ENCODE assay signal across 9 cellular contexts in the genomic region with DNA sequence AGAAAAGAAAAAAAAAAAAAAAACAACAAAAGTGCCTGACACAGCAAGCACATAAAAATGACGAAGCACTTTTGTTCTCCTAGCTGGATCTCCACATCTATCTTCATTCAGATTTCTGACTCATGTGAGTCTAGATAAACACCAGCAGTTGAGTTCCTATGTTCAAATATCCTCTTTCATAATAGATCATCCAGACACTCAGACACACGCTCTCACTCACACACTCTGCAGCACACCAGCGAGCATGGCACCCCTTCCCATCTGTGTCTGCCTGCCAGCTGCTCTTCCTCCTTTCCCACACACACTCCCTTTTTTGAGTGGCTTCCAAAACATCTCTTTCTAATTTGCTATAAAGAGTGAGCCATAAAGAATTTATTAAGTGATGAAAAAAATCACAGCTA. TPM values are rescaled to one million over a fixed set of nuclear protein-coding genes. Genes with fewer than 3 reads are reported as not detected.
DNase-seq lines count a peak whose midpoint lies in the region; ATAC-seq and TF ChIP-seq lines count a peak whose summit lies in the region.
"Had no signal": no experiment of that assay in that cellular context is flagged by ENCODE, and none has a peak within 500 bp of the region (broad histone marks: within the 10 kb centered on the region; RNA-seq: fewer than 3 reads in every experiment).

No MANE protein-coding gene starts in this region.

- intact Hi-C loops in MCF 10A (cut with micrococcal nuclease) (no loop called here), breast epithelium (cut with DNase I; ENCODE audit: low total_unique reads) (no loop called here), right cardiac atrium (cut with DNase I) (no loop called here), vagina (cut with DNase I) (no loop called here)

- H3K4me3 Mint-ChIP-seq in MCF 10A (ENCODE audit: unreplicated experiment), result no peak overlapping the region

- TF ChIP-seq POLR2A in breast epithelium (IDR thresholded peaks at IDR 0.05), result no peak
- TF ChIP-seq POLR2A in vagina (IDR thresholded peaks at IDR 0.05), result no peak

- 32% methylated on average over 3 of the region's 3 CpGs for WGBS in right cardiac atrium

- TF ChIP-seq CTCF in MCF 10A (IDR thresholded peaks at IDR 0.05; ENCODE audit: unreplicated experiment) (no peak), breast epithelium (IDR thresholded peaks at IDR 0.05) (no peak), vagina (IDR thresholded peaks at IDR 0.05) (no peak)

- POLR2A ChIA-PET in MCF 10A (lab: Yijun Ruan, JAX), result interaction anchor here (0.6 to 1.9 kb wide), 7 partner anchors 9 to 258 kb away, joined by 3 to 6 read pairs (median 4); a partner anchor contains a TSS

- peak overlapping the region in 1 of 2 donors; percentile 55 for H3K27ac ChIP-seq in breast epithelium
- peak overlapping the region; percentile 17 for H3K27ac ChIP-seq in right cardiac atrium (ENCODE audit: low read length)
- H3K27ac ChIP-seq in vagina, result peak overlapping the region; percentile 50
- H3K27ac ChIP-seq: thyroid gland had no signal

- H3K9me3 ChIP-seq in breast epithelium (no peaks in the 10 kb centered on the region), right cardiac atrium (ENCODE audit: control insufficient read depth, low read length) (no peaks in the 10 kb centered on the region), vagina (no peaks in the 10 kb centered on the region)
- H3K9me3 ChIP-seq: thyroid gland had no signal

- H3K36me3 ChIP-seq in breast epithelium (peaks cover 5% of the 10 kb centered on the region), vagina (peaks cover 0 to 15% of the 10 kb centered on the region in 2 donors)

- no peaks in the 10 kb centered on the region for H3K27me3 Mint-ChIP-seq in MCF 10A (ENCODE audit: insufficient read depth, unreplicated experiment)

- ATAC-seq in SK-N-SH treated with all-trans-retinoic acid at 6 μM for 48 hours (peak; percentile 93), right cardiac atrium (peak; percentile 77 to 78), HG03135 (IDR thresholded peaks at IDR 0.05; ENCODE audit: unreplicated experiment) (no peak)

- H3K9me3 Mint-ChIP-seq in MCF 10A (ENCODE audit: unreplicated experiment), result no peaks in the 10 kb centered on the region

- CTCF ChIA-PET in MCF 10A (lab: Yijun Ruan, JAX), result interaction anchor here (0.7 kb wide), 1 partner anchor 129 kb away, joined by 3 read pairs; no protein-coding TSS in a partner anchor

- no peak overlapping the region for H3K4me3 ChIP-seq in breast epithelium
- H3K4me3 ChIP-seq in right cardiac atrium (ENCODE audit: low read length), result no peak overlapping the region
- H3K4me3 ChIP-seq in vagina, result no peak overlapping the region
- H3K4me3 ChIP-seq: thyroid gland had no signal

- H3K36me3 Mint-ChIP-seq in MCF 10A (ENCODE audit: insufficient read depth, unreplicated experiment), result peaks cover 19% of the 10 kb centered on the region

- H3K4me1 ChIP-seq in breast epithelium (no peaks in the 10 kb centered on the region), right cardiac atrium (ENCODE audit: control insufficient read depth, insufficient read depth, low read length) (peaks cover 2% of the 10 kb centered on the region), vagina (no peaks in the 10 kb centered on the region)
- H3K4me1 ChIP-seq: thyroid gland had no signal

- no peak overlapping the region for H3K27ac Mint-ChIP-seq in MCF 10A (ENCODE audit: low read depth, unreplicated experiment)

- DNase-seq in MCF 10A (ENCODE audit: unreplicated experiment) (peak; percentile 75), breast epithelium (ENCODE audit: low spot score in 2 of 2) (no peak), right cardiac atrium (no peak), vagina (ENCODE audit: extremely low spot score in 2 of 2) (peak in 1 of 2 donors; percentile 70), activated gamma-delta T cell treated with Interleukin-2 at 50 U/mL for 16 hours (no peak)
- DNase-seq in activated CD4-positive, alpha-beta T cell treated with anti-CD3 and anti-CD28 coated beads, Interleukin-2, amount 50 U/mL, for 1 hour, result no peak
- DNase-seq: thyroid gland had no signal

- H3K27me3 ChIP-seq in breast epithelium (no peaks in the 10 kb centered on the region), right cardiac atrium (ENCODE audit: control insufficient read depth, insufficient read depth) (no peaks in the 10 kb centered on the region), vagina (no peaks in the 10 kb centered on the region)
- H3K27me3 ChIP-seq: thyroid gland had no signal

- BruUV-seq in MCF 10A (replicated peaks; lab: Mats Ljungman, UMichigan), result no TSS peak

- H3K4me1 Mint-ChIP-seq in MCF 10A (ENCODE audit: insufficient read depth, unreplicated experiment), result peaks cover 13% of the 10 kb centered on the region

TF ChIP-seq in SK-N-SH treated with all-trans-retinoic acid at 6 μM for 48 hours, 23 proteins besides CTCF, POLR2A, EP300 and RAD21:
- TF ChIP-seq CSDC2 (CRISPR knock-in tag; IDR thresholded peaks at IDR 0.05) (no peak), GLIS3 (CRISPR knock-in tag; IDR thresholded peaks at IDR 0.05) (no peak), BACH2 (CRISPR knock-in tag; IDR thresholded peaks at IDR 0.05; ENCODE audit: borderline replicate concordance) (no peak), ISL1 (CRISPR knock-in tag; IDR thresholded peaks at IDR 0.05) (peak; percentile 59), TCF4 (CRISPR knock-in tag; IDR thresholded peaks at IDR 0.05; ENCODE audit: borderline replicate concordance) (peak; percentile 51; the same call in 1 of the 2 replicates), SNAI2 (CRISPR knock-in tag; IDR thresholded peaks at IDR 0.05) (no peak), ESRRG (CRISPR knock-in tag; IDR thresholded peaks at IDR 0.05) (no peak)
- TF ChIP-seq, protein P1, sequence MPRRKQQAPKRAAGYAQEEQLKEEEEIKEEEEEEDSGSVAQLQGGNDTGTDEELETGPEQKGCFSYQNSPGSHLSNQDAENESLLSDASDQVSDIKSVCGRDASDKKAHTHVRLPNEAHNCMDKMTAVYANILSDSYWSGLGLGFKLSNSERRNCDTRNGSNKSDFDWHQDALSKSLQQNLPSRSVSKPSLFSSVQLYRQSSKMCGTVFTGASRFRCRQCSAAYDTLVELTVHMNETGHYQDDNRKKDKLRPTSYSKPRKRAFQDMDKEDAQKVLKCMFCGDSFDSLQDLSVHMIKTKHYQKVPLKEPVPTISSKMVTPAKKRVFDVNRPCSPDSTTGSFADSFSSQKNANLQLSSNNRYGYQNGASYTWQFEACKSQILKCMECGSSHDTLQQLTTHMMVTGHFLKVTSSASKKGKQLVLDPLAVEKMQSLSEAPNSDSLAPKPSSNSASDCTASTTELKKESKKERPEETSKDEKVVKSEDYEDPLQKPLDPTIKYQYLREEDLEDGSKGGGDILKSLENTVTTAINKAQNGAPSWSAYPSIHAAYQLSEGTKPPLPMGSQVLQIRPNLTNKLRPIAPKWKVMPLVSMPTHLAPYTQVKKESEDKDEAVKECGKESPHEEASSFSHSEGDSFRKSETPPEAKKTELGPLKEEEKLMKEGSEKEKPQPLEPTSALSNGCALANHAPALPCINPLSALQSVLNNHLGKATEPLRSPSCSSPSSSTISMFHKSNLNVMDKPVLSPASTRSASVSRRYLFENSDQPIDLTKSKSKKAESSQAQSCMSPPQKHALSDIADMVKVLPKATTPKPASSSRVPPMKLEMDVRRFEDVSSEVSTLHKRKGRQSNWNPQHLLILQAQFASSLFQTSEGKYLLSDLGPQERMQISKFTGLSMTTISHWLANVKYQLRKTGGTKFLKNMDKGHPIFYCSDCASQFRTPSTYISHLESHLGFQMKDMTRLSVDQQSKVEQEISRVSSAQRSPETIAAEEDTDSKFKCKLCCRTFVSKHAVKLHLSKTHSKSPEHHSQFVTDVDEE (CRISPR knock-in tag; IDR thresholded peaks at IDR 0.05), result peak; percentile 52; the same call in 1 of the 2 replicates

RNA-seq across cellular contexts. Expression of a gene that starts 19.8 kb away (rescaled TPM):
- 0.26 and 0.91 TPM in 2 replicates for total RNA-seq in MCF 10A (2022)
- 1 to 10 TPM; 2.6 to 3.5 (median 2.9) TPM for total RNA-seq in breast epithelium
- 1 to 10 TPM in 3 of 4 donors, under 1 TPM in 1; 0.42 to 2.2 (median 1.4) TPM for total RNA-seq in right cardiac atrium
- 1.5 TPM for polyA plus RNA-seq in right cardiac atrium
- total RNA-seq in vagina, result 7.1 TPM

RNA-seq across cellular contexts. Expression of a gene that starts 36.0 kb away (rescaled TPM):
- 87.5 and 110 TPM in 2 replicates for total RNA-seq in MCF 10A (2022)
- total RNA-seq in breast epithelium, result 100 to 1,000 TPM in 1 of 3 donors, 10 to 100 TPM in 2; 63.6 to 147 (median 81.1) TPM
- total RNA-seq in right cardiac atrium, result 10 to 100 TPM; 81.9 to 98.1 (median 93.3) TPM
- polyA plus RNA-seq in right cardiac atrium, result 66.6 TPM
- 82.5 TPM for total RNA-seq in vagina

RNA-seq across cellular contexts. Expression of a gene that starts 58.3 kb away (rescaled TPM):
- total RNA-seq in MCF 10A (2022), result not detected in 2 replicates
- not detected for total RNA-seq in breast epithelium
- not detected for total RNA-seq in right cardiac atrium
- polyA plus RNA-seq in right cardiac atrium, result not detected
- not detected for total RNA-seq in vagina
- total RNA-seq: thyroid gland had no signal
